Comparison of ENCODE assay signal across 8 cellular contexts in the genomic region with DNA sequence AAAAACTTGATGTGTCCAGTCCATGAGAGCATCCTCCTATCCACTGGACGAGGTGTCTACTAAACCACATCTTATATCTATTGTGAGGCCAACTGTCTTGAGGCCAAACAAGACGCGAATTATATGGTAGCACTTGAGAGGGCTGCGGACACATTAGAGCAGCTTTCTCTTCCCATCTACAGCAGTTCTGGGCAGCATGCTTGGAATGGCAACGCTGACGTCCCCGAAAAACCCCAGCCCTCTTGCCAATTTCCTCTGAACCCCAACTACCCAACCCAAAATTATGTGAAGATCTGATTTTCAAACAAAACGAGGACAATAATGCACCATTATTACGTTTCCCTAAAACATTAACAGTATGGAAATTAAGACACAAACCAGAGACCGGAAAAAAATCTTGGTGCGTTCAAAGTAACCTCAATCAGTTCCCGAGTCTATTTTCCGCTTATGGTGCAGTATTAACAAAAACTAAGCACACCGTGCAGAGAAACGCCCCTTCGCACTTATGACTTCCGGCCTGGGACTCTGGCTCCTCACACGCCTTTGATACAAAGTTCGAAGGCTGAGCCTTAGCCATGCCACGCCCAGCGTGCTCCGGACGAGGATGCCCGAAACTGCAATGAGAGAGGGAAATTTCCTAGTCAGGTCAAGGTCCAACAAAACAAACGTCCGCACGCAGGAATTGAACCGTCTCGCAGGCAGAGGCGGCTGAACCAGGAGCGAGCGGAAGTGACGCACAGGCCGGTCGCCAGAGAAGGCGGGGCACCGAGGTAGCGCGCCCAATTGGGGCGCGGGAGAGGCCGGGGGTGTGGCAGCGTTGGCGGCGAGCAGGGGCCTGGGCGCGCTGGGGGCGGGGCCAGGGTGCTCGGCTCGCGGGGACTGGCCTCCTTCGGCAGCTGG. TPM values are rescaled to one million over a fixed set of nuclear protein-coding genes. Genes with fewer than 3 reads are reported as not detected.
A peak's percentile ranks its signal among the peaks of the same experiment; 100 is the strongest.
DNase-seq lines count a peak whose midpoint lies in the region; ATAC-seq and TF ChIP-seq lines count a peak whose summit lies in the region.

No MANE protein-coding gene starts in this region.

- peak overlapping the region; percentile 86 for H3K27ac ChIP-seq in OCI-LY3 (ENCODE audit: low read length)

- peak; percentile 88 for ATAC-seq in GM21528 (IDR thresholded peaks at IDR 0.05; ENCODE audit: low FRiP score, unreplicated experiment)

- H3K4me2 ChIP-seq in OCI-LY3 (ENCODE audit: low read length), result peak overlapping the region; percentile 72

- no peaks in the 10 kb centered on the region for H3K9me3 ChIP-seq in OCI-LY3 (ENCODE audit: insufficient read depth, low read length)

- H3K79me2 ChIP-seq in OCI-LY3 (ENCODE audit: low read length), result peaks cover 51% of the 10 kb centered on the region

- TF ChIP-seq CTCF in OCI-LY3 (IDR thresholded peaks at IDR 0.05; ENCODE audit: low read depth, low read length), result no peak

- DNase-seq in Caki2 (ENCODE audit: low read depth), result peak; percentile 99
- peak; percentile 81 for DNase-seq in HuH-7.5 (ENCODE audit: low spot score)
- DNase-seq in activated T-cell treated with anti-CD3 and anti-CD28 coated beads for 24 hours (ENCODE audit: low read depth), result peak; percentile 97
- peak; percentile 82 for DNase-seq in epidermal melanocyte (ENCODE audit: insufficient read length, low spot score)
- DNase-seq in midbrain (lab: John Stamatoyannopoulos, UW), result peak; percentile 98
- DNase-seq in stimulated activated CD8-positive, alpha-beta memory T cell treated with anti-CD3 and anti-CD28 coated beads, Interleukin-15, amount 100 ng/mL, for 48 hours (ENCODE audit: low read depth in 2 of 2), result peak; percentile 96 to 97

- peak overlapping the region; percentile 66 for H2AFZ ChIP-seq in OCI-LY3 (ENCODE audit: low read depth, low read length)

- H3K4me1 ChIP-seq in OCI-LY3 (ENCODE audit: low read length), result peaks cover 27% of the 10 kb centered on the region

- H3K36me3 ChIP-seq in OCI-LY3 (replicated peaks; ENCODE audit: low read depth, low read length), result no peaks in the 10 kb centered on the region

- peak overlapping the region; percentile 85 for H3K4me3 ChIP-seq in OCI-LY3 (ENCODE audit: low read length)

- peak overlapping the region; percentile 88 for H3K9ac ChIP-seq in OCI-LY3 (ENCODE audit: low read length)

- in situ Hi-C loops in Caki2 (cut with HindIII; ENCODE audit: low pct_unique_long_range_greater_than_20kb, low sequenced_read_pairs), result no loop called here

- H3K27me3 ChIP-seq in OCI-LY3 (ENCODE audit: low read depth, low read length), result no peaks in the 10 kb centered on the region

- H4K20me1 ChIP-seq in OCI-LY3 (ENCODE audit: insufficient read depth, low read length), result peaks cover 14% of the 10 kb centered on the region; the same call in 1 of the 2 replicates

RNA-seq across cellular contexts. Expression of a gene that starts 0.5 kb away (rescaled TPM):
- 12.4 and 17.7 TPM in 2 replicates for total RNA-seq in Caki2 (2014; rRNA removed; shearing (Covaris generic); ENCODE audit: low replicate concordance)

RNA-seq across cellular contexts. Expression of a gene that starts 54.6 kb away (rescaled TPM):
- 6.0 and 6.5 TPM in 2 replicates for total RNA-seq in Caki2 (2014; rRNA removed; shearing (Covaris generic); ENCODE audit: low replicate concordance)

Comparison
In these comparisons a context has a peak if more than half of its experiments do, and no peak if none do; other contexts are left out.
1. Peak in every context shown above with its lines: DNase-seq, ATAC-seq, H3K4me3 ChIP-seq and H3K27ac ChIP-seq.